8 cellular contexts compared by ENCODE assay signal in genomic region chr15:31325976-31326728, GRCh38. TPM values are rescaled to one million over a fixed set of nuclear protein-coding genes. Genes with fewer than 3 reads are reported as not detected.
DNase-seq lines count a peak whose midpoint lies in the region; ATAC-seq and TF ChIP-seq lines count a peak whose summit lies in the region.

No MANE protein-coding gene starts in this region.

- in situ Hi-C loops in GM13977 (cut with MboI; ENCODE audit: low pct_unique_long_range_greater_than_20kb, low sequenced_read_pairs, unreplicated experiment), result loop anchor here (10.0 kb wide), 1 partner anchor 101 kb away; no protein-coding TSS in a partner anchor

- DNase-seq in GM13977 (ENCODE audit: low spot score), result peak; percentile 100
- peak; percentile 99 for DNase-seq in NCI-H1417 treated with DMSO at 0.1 percent for 48 hours (lab: John Stamatoyannopoulos, UW)
- peak; percentile 99 to 100 (median 99) for DNase-seq in T-helper 1 cell
- peak; percentile 93 for DNase-seq in amniotic stem cell (lab: John Stamatoyannopoulos, UW)
- DNase-seq in left cardiac atrium, result peak; percentile 94
- DNase-seq in posterior cingulate gyrus, result peak; percentile 97 to 100 (median 98)
- DNase-seq in type B pancreatic cell (ENCODE audit: extremely low spot score, unreplicated experiment), result peak; percentile 100

- no peaks in the 10 kb centered on the region for H3K36me3 Mint-ChIP-seq in type B pancreatic cell

- intact Hi-C loops in left cardiac atrium (cut with DNase I) (loop anchor here in 1 of 2 donors (10.0 kb wide), 3 partner anchors 109 to 159 kb away; no protein-coding TSS in a partner anchor), posterior cingulate gyrus (cut with DNase I) (loop anchor here (1.0 kb wide), 2 partner anchors 46 to 111 kb away; no protein-coding TSS in a partner anchor)

- H3K27me3 Mint-ChIP-seq in type B pancreatic cell, result peaks cover 3% of the 10 kb centered on the region

- peak; percentile 2 for TF ChIP-seq CTCF in GM13977 (IDR thresholded peaks at IDR 0.05; ENCODE audit: extremely low read depth, insufficient read depth, missing control alignments)
- no peak for TF ChIP-seq CTCF in type B pancreatic cell (conservative IDR thresholded peaks at IDR 0.05)

- peaks cover 20% of the 10 kb centered on the region for H3K4me1 Mint-ChIP-seq in type B pancreatic cell (ENCODE audit: unreplicated experiment)

- H3K27ac Mint-ChIP-seq in type B pancreatic cell, result peak overlapping the region; percentile 59

- ATAC-seq in HG02840 (IDR thresholded peaks at IDR 0.05; ENCODE audit: low FRiP score, unreplicated experiment), result peak; percentile 61
- ATAC-seq in left cardiac atrium, result peak; percentile 89 to 91

- H3K9me3 Mint-ChIP-seq in type B pancreatic cell, result no peaks in the 10 kb centered on the region

- peak overlapping the region; percentile 79 for H3K4me3 Mint-ChIP-seq in type B pancreatic cell

RNA-seq across cellular contexts. Expression of gene KLF13, which starts 0.5 kb away (rescaled TPM):
- total RNA-seq in left cardiac atrium (10 to 100 TPM; 34.5 to 69.9 TPM), type B pancreatic cell (ENCODE audit: low replicate concordance) (38.6 and 58.2 TPM in 2 replicates)

Comparison
In these comparisons a context has a peak if more than half of its experiments do, and no peak if none do; other contexts are left out.
1. Peak in every context shown above with its lines: DNase-seq and ATAC-seq.